8 cellular contexts compared by ENCODE assay signal in genomic region chr1:236096660-236097482, GRCh38. TPM values are rescaled to one million over a fixed set of nuclear protein-coding genes. Genes with fewer than 3 reads are reported as not detected.
DNase-seq lines count a peak whose midpoint lies in the region; ATAC-seq, FAIRE-seq and TF ChIP-seq lines count a peak whose summit lies in the region.
"Not testable (repeated sequence)": the region's sequence is repeated elsewhere in the genome, so short reads cannot be mapped to it uniquely, and the experiment has no call there.

No MANE protein-coding gene starts in this region.

- DNase-seq in NCI-H146 (lab: John Stamatoyannopoulos, UW) (peak; percentile 26), T1000 (lab: John Stamatoyannopoulos, UW) (peak; percentile 99), endothelial cell of umbilical vein (ENCODE audit: low read depth, low spot score) (peak; percentile 58), medulla oblongata (ENCODE audit: extremely low spot score) (peak; percentile 43), uterus (peak; percentile 62 to 81)
- DNase-seq in activated naive CD4-positive, alpha-beta T cell (lab: John Stamatoyannopoulos, UW): peak; percentile 66 to 99 (median 80)
- DNase-seq in stimulated activated CD4-positive, alpha-beta T cell treated with anti-CD3 and anti-CD28 coated beads, Interleukin-1b, Interleukin-23, amount 100 ng/mL, for 24 hours (ENCODE audit: low read depth in 4 of 4, low spot score in 1 of 4): peak; percentile 41 to 62 (median 60)

- not testable (repeated sequence) for TF ChIP-seq CTCF in endothelial cell of umbilical vein (IDR thresholded peaks at IDR 0.05; ENCODE audit: extremely low read depth in 1 of 2, insufficient read depth in 1 of 2, low read depth in 1 of 2, low read length in 2 of 2); uterus (IDR thresholded peaks at IDR 0.05)

- H4K20me1 ChIP-seq in endothelial cell of umbilical vein (replicated peaks; ENCODE audit: control insufficient read depth, extremely low read depth, insufficient read depth, low read length): not testable (repeated sequence)

- H3K27ac ChIP-seq in endothelial cell of umbilical vein (ENCODE audit: insufficient read depth, low read depth, low read length): not testable (repeated sequence)
- H3K27ac ChIP-seq in uterus: peak overlapping the region in 1 of 2 donors; percentile 21

- POLR2A ChIA-PET in endothelial cell of umbilical vein (lab: Charles Lee): not testable (repeated sequence)

- TF ChIP-seq POLR2A in endothelial cell of umbilical vein (IDR thresholded peaks at IDR 0.05; ENCODE audit: low read depth, low read length); uterus (IDR thresholded peaks at IDR 0.05): not testable (repeated sequence)

- not testable (repeated sequence) for BruUV-seq in endothelial cell of umbilical vein (replicated peaks; lab: Mats Ljungman, UMichigan)

- not testable (repeated sequence) for H3K9ac ChIP-seq in endothelial cell of umbilical vein (replicated peaks; ENCODE audit: extremely low read depth, insufficient read depth, low read length)

- H3K4me3 ChIP-seq in endothelial cell of umbilical vein (replicated peaks in 1 of 3; ENCODE audit: insufficient read depth in 1 of 3, low read depth in 1 of 3, low read length in 3 of 3); uterus: not testable (repeated sequence)

- dilution Hi-C loops in endothelial cell of umbilical vein (cut with MboI; ENCODE audit: extremely low pct_ligation_motif_present, low sequenced_read_pairs): not testable (repeated sequence)

- H3K36me3 ChIP-seq in endothelial cell of umbilical vein (ENCODE audit: control insufficient read depth in 2 of 2, extremely low read depth in 1 of 2, insufficient read depth in 2 of 2, low read length in 2 of 2); uterus: not testable (repeated sequence)

- H3K27me3 ChIP-seq in endothelial cell of umbilical vein (ENCODE audit: control insufficient read depth in 2 of 2, insufficient read depth in 2 of 2, low read length in 2 of 2); uterus: not testable (repeated sequence)

- H3K4me2 ChIP-seq in endothelial cell of umbilical vein (ENCODE audit: insufficient read depth, low read length): not testable (repeated sequence)

- FAIRE-seq in endothelial cell of umbilical vein (lab: Jason Lieb, UNC): peak; percentile 77

- H3K79me2 ChIP-seq in endothelial cell of umbilical vein (ENCODE audit: control insufficient read depth, insufficient read depth, low read length): not testable (repeated sequence)

- CTCF ChIA-PET in endothelial cell of umbilical vein (lab: Charles Lee): not testable (repeated sequence)

- H3K9me1 ChIP-seq in endothelial cell of umbilical vein (replicated peaks; ENCODE audit: control insufficient read depth, extremely low read depth, insufficient read depth, low read length): not testable (repeated sequence)

- H2AFZ ChIP-seq in endothelial cell of umbilical vein (ENCODE audit: low read depth, low read length): not testable (repeated sequence)

- H3K4me1 ChIP-seq in endothelial cell of umbilical vein (ENCODE audit: control insufficient read depth, extremely low read depth, insufficient read depth, low read length); uterus: not testable (repeated sequence)

- H3K9me3 ChIP-seq in endothelial cell of umbilical vein (replicated peaks; ENCODE audit: control insufficient read depth, insufficient read depth, low read length); uterus: not testable (repeated sequence)

- intact Hi-C loops in endothelial cell of umbilical vein (cut with micrococcal nuclease); uterus (cut with DNase I; ENCODE audit: low total_unique reads): not testable (repeated sequence)

- peak; percentile 65 for ATAC-seq in GM21717 (IDR thresholded peaks at IDR 0.05; ENCODE audit: unreplicated experiment)

TF ChIP-seq in endothelial cell of umbilical vein, 7 proteins besides CTCF, POLR2A, EP300 and RAD21:
- TF ChIP-seq JUN (IDR thresholded peaks at IDR 0.05; ENCODE audit: borderline replicate concordance, insufficient read depth, insufficient read length, low read depth): peak; percentile 61
TF ChIP-seq in endothelial cell of umbilical vein: peak in this region for 1; not testable (repeated sequence) for 6.

RNA-seq across cellular contexts. Expression of gene NID1, which starts 32.0 kb away (rescaled TPM):
- total RNA-seq in endothelial cell of umbilical vein (87.0 and 102 TPM in 2 replicates), uterus (100 to 1,000 TPM in 3 of 4 donors, 10 to 100 TPM in 1; 70.7 to 252 (median 184) TPM)
- polyA plus RNA-seq in endothelial cell of umbilical vein: 87.8 and 109 TPM in 2 replicates
- polyA plus RNA-seq in endothelial cell of umbilical vein (2011; cell fraction: cytosol; rRNA removed): 84.1 and 87.7 TPM in 2 replicates
- polyA plus RNA-seq in endothelial cell of umbilical vein (2011; cell fraction: nucleus; rRNA removed): 75.6 and 82.9 TPM in 2 replicates
- polyA plus RNA-seq in endothelial cell of umbilical vein (2012): 63.2 and 88.4 TPM in 2 replicates
- 129 and 153 TPM in 2 replicates for polyA minus RNA-seq in endothelial cell of umbilical vein
- not detected for polyA minus RNA-seq in endothelial cell of umbilical vein (2011; cell fraction: cytosol; rRNA and poly(A)+ RNA removed)
- 49.7 and 57.7 TPM in 2 replicates for polyA minus RNA-seq in endothelial cell of umbilical vein (2011; cell fraction: nucleus; rRNA and poly(A)+ RNA removed)

RNA-seq across cellular contexts. Expression of gene GPR137B, which starts 45.5 kb away (rescaled TPM):
- 11.9 and 12.1 TPM in 2 replicates for total RNA-seq in endothelial cell of umbilical vein
- 7.8 and 9.0 TPM in 2 replicates for polyA plus RNA-seq in endothelial cell of umbilical vein
- polyA plus RNA-seq in endothelial cell of umbilical vein (2011; cell fraction: cytosol; rRNA removed): 7.0 and 7.6 TPM in 2 replicates
- 6.1 and 8.0 TPM in 2 replicates for polyA plus RNA-seq in endothelial cell of umbilical vein (2011; cell fraction: nucleus; rRNA removed)
- 9.2 and 11.2 TPM in 2 replicates for polyA plus RNA-seq in endothelial cell of umbilical vein (2012)
- 9.5 and 12.5 TPM in 2 replicates for polyA minus RNA-seq in endothelial cell of umbilical vein
- not detected for polyA minus RNA-seq in endothelial cell of umbilical vein (2011; cell fraction: cytosol; rRNA and poly(A)+ RNA removed)
- 13.9 and 20.0 TPM in 2 replicates for polyA minus RNA-seq in endothelial cell of umbilical vein (2011; cell fraction: nucleus; rRNA and poly(A)+ RNA removed)
- 10 to 100 TPM in 3 of 4 donors, under 1 TPM in 1; 0.29 to 15.1 (median 11.2) TPM for total RNA-seq in uterus

Comparison
In these comparisons a context has a peak if more than half of its experiments do, and no peak if none do; other contexts are left out.
1. DNase-seq: peak in every context shown above with its lines; median percentile 99 in T1000; 80 in activated naive CD4-positive, alpha-beta T cell; 72 in uterus; 60 in stimulated activated CD4-positive, alpha-beta T cell treated with anti-CD3 and anti-CD28 coated beads, Interleukin-1b, Interleukin-23, amount 100 ng/mL, for 24 hours; 58 in endothelial cell of umbilical vein; 43 in medulla oblongata; 26 in NCI-H146.